2 cellular contexts compared by ENCODE assay signal in the genomic region with DNA sequence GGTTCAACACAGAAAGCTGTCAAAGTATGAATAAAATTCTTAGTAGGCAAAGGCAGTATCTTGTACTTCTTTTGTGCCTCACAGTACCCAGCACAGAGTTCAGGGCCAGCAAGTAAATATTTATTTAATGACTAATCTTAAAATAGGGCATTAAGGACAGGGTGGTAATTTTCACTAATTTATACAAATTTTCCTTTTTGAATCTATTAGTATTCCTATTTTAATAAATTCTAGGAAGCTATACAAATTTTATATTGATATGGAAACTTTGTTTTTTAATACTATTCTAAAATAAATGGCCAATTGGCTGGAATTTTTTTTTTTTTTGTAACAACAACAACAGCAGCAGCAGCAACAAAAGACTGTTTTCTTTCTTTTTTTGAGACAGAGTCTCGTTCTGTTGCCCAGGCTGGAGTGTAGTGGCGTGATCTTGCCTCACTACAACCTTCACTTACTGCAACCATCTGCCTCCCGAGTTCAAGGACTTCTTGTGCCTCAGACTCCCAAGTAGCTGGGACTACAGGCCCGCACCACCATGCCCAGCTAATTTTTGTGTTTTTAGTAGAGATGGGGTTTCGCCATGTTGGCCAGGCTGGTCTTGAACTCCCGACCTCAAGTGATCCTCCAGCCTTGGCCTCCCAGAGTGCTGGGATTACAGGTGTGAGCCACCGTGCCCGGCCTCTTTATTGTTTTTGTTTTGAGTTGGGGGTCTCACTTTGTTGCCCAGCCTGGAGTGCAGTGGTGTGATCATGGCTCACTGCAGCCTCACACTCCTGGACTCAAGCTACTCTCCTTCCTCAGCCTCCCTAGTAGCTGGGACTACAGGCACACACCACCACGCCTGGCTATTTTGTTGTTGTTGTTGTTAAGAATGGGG.
TF ChIP-seq lines count a peak whose summit lies in the region.

No MANE protein-coding gene starts in this region.

TF ChIP-seq in SK-N-SH treated with all-trans-retinoic acid at 6 μM for 48 hours, 23 proteins besides CTCF, POLR2A, EP300 and RAD21 (continued from another document):
- TF ChIP-seq, protein P1, sequence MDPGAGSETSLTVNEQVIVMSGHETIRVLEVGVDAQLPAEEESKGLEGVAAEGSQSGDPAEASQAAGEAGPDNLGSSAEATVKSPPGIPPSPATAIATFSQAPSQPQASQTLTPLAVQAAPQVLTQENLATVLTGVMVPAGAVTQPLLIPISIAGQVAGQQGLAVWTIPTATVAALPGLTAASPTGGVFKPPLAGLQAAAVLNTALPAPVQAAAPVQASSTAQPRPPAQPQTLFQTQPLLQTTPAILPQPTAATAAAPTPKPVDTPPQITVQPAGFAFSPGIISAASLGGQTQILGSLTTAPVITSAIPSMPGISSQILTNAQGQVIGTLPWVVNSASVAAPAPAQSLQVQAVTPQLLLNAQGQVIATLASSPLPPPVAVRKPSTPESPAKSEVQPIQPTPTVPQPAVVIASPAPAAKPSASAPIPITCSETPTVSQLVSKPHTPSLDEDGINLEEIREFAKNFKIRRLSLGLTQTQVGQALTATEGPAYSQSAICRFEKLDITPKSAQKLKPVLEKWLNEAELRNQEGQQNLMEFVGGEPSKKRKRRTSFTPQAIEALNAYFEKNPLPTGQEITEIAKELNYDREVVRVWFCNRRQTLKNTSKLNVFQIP (CRISPR knock-in tag; IDR thresholded peaks at IDR 0.05; ENCODE audit: borderline replicate concordance, low read depth) = no peak
- TF ChIP-seq ARNTL (CRISPR knock-in tag; IDR thresholded peaks at IDR 0.05; ENCODE audit: borderline replicate concordance, low read depth) (no peak), TCF4 (CRISPR knock-in tag; IDR thresholded peaks at IDR 0.05; ENCODE audit: borderline replicate concordance) (no peak), RARB (CRISPR knock-in tag; IDR thresholded peaks at IDR 0.05) (no peak), CSDC2 (CRISPR knock-in tag; IDR thresholded peaks at IDR 0.05) (no peak), GLIS3 (CRISPR knock-in tag; IDR thresholded peaks at IDR 0.05) (no peak), ESRRG (CRISPR knock-in tag; IDR thresholded peaks at IDR 0.05) (no peak)
- TF ChIP-seq, protein P2, sequence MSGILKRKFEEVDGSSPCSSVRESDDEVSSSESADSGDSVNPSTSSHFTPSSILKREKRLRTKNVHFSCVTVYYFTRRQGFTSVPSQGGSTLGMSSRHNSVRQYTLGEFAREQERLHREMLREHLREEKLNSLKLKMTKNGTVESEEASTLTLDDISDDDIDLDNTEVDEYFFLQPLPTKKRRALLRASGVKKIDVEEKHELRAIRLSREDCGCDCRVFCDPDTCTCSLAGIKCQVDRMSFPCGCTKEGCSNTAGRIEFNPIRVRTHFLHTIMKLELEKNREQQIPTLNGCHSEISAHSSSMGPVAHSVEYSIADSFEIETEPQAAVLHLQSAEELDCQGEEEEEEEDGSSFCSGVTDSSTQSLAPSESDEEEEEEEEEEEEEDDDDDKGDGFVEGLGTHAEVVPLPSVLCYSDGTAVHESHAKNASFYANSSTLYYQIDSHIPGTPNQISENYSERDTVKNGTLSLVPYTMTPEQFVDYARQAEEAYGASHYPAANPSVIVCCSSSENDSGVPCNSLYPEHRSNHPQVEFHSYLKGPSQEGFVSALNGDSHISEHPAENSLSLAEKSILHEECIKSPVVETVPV (CRISPR knock-in tag; IDR thresholded peaks at IDR 0.05) = no peak
- TF ChIP-seq, protein P3, sequence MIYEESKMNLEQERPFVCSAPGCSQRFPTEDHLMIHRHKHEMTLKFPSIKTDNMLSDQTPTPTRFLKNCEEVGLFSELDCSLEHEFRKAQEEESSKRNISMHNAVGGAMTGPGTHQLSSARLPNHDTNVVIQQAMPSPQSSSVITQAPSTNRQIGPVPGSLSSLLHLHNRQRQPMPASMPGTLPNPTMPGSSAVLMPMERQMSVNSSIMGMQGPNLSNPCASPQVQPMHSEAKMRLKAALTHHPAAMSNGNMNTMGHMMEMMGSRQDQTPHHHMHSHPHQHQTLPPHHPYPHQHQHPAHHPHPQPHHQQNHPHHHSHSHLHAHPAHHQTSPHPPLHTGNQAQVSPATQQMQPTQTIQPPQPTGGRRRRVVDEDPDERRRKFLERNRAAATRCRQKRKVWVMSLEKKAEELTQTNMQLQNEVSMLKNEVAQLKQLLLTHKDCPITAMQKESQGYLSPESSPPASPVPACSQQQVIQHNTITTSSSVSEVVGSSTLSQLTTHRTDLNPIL (CRISPR knock-in tag; IDR thresholded peaks at IDR 0.05; ENCODE audit: low read depth) = no peak
- TF ChIP-seq, protein P4, sequence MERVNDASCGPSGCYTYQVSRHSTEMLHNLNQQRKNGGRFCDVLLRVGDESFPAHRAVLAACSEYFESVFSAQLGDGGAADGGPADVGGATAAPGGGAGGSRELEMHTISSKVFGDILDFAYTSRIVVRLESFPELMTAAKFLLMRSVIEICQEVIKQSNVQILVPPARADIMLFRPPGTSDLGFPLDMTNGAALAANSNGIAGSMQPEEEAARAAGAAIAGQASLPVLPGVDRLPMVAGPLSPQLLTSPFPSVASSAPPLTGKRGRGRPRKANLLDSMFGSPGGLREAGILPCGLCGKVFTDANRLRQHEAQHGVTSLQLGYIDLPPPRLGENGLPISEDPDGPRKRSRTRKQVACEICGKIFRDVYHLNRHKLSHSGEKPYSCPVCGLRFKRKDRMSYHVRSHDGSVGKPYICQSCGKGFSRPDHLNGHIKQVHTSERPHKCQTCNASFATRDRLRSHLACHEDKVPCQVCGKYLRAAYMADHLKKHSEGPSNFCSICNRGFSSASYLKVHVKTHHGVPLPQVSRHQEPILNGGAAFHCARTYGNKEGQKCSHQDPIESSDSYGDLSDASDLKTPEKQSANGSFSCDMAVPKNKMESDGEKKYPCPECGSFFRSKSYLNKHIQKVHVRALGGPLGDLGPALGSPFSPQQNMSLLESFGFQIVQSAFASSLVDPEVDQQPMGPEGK (CRISPR knock-in tag; IDR thresholded peaks at IDR 0.05; ENCODE audit: borderline replicate concordance) = no peak
- TF ChIP-seq, protein P5, sequence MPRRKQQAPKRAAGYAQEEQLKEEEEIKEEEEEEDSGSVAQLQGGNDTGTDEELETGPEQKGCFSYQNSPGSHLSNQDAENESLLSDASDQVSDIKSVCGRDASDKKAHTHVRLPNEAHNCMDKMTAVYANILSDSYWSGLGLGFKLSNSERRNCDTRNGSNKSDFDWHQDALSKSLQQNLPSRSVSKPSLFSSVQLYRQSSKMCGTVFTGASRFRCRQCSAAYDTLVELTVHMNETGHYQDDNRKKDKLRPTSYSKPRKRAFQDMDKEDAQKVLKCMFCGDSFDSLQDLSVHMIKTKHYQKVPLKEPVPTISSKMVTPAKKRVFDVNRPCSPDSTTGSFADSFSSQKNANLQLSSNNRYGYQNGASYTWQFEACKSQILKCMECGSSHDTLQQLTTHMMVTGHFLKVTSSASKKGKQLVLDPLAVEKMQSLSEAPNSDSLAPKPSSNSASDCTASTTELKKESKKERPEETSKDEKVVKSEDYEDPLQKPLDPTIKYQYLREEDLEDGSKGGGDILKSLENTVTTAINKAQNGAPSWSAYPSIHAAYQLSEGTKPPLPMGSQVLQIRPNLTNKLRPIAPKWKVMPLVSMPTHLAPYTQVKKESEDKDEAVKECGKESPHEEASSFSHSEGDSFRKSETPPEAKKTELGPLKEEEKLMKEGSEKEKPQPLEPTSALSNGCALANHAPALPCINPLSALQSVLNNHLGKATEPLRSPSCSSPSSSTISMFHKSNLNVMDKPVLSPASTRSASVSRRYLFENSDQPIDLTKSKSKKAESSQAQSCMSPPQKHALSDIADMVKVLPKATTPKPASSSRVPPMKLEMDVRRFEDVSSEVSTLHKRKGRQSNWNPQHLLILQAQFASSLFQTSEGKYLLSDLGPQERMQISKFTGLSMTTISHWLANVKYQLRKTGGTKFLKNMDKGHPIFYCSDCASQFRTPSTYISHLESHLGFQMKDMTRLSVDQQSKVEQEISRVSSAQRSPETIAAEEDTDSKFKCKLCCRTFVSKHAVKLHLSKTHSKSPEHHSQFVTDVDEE (CRISPR knock-in tag; IDR thresholded peaks at IDR 0.05) = no peak

TF ChIP-seq in HepG2, 621 proteins besides CTCF, POLR2A, EP300 and RAD21 (continued from another document and continues in another):
- TF ChIP-seq ZNF737 (CRISPR knock-in tag; IDR thresholded peaks at IDR 0.05; ENCODE audit: borderline replicate concordance) (0 out of 2 replicates have a peak, but pooled peaks have one; percentile 79), SP2 (CRISPR knock-in tag; IDR thresholded peaks at IDR 0.05) (no peak), ZNF468 (CRISPR knock-in tag; IDR thresholded peaks at IDR 0.05) (no peak), KLF11 (CRISPR knock-in tag; IDR thresholded peaks at IDR 0.05) (no peak), RXRB (CRISPR knock-in tag; IDR thresholded peaks at IDR 0.05; ENCODE audit: borderline replicate concordance) (peak; percentile 85), REPIN1 (CRISPR knock-in tag; IDR thresholded peaks at IDR 0.05; ENCODE audit: borderline replicate concordance, low read depth) (no peak), SOX6 (IDR thresholded peaks at IDR 0.05) (no peak), SOX6 (CRISPR knock-in tag; IDR thresholded peaks at IDR 0.05) (peak; percentile 55; the same call in 1 of the 2 replicates), ZNF615 (CRISPR knock-in tag; IDR thresholded peaks at IDR 0.05; ENCODE audit: borderline replicate concordance) (no peak), ZNF136 (CRISPR knock-in tag; IDR thresholded peaks at IDR 0.05; ENCODE audit: low read depth) (0 out of 2 replicates have a peak, but pooled peaks have one; percentile 28), CBX5 (CRISPR knock-in tag; IDR thresholded peaks at IDR 0.05; ENCODE audit: borderline replicate concordance) (0 out of 2 replicates have a peak, but pooled peaks have one; percentile 10), FOSL1 (CRISPR knock-in tag; IDR thresholded peaks at IDR 0.05; ENCODE audit: borderline replicate concordance) (peak; percentile 90), RARA (CRISPR knock-in tag; IDR thresholded peaks at IDR 0.05) (peak; percentile 57), ZNF501 (CRISPR knock-in tag; IDR thresholded peaks at IDR 0.05) (peak; percentile 82), CCDC6 (CRISPR knock-in tag; IDR thresholded peaks at IDR 0.05) (0 out of 2 replicates have a peak, but pooled peaks have one; percentile 75), FOXK1 (CRISPR knock-in tag; IDR thresholded peaks at IDR 0.05; ENCODE audit: borderline replicate concordance, low read depth) (peak; percentile 21; the same call in 1 of the 2 replicates), ZNF674 (CRISPR knock-in tag; IDR thresholded peaks at IDR 0.05; ENCODE audit: low read depth) (no peak), HNF4G (IDR thresholded peaks at IDR 0.05; ENCODE audit: borderline replicate concordance, low read depth, low read length) (peak; percentile 58), HNF4G (CRISPR knock-in tag; IDR thresholded peaks at IDR 0.05; ENCODE audit: borderline replicate concordance, low read depth) (no peak; the same call in 1 of the 2 replicates), RFX1 (IDR thresholded peaks at IDR 0.05) (no peak), NR2C2 (CRISPR knock-in tag; IDR thresholded peaks at IDR 0.05; ENCODE audit: borderline replicate concordance) (peak; percentile 58; the same call in 1 of the 2 replicates)
- TF ChIP-seq, protein P6, sequence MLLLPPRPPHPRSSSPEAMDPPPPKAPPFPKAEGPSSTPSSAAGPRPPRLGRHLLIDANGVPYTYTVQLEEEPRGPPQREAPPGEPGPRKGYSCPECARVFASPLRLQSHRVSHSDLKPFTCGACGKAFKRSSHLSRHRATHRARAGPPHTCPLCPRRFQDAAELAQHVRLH (CRISPR knock-in tag; IDR thresholded peaks at IDR 0.05; ENCODE audit: borderline replicate concordance, low read depth) = peak; percentile 77; the same call in 1 of the 2 replicates
- TF ChIP-seq, protein P7, sequence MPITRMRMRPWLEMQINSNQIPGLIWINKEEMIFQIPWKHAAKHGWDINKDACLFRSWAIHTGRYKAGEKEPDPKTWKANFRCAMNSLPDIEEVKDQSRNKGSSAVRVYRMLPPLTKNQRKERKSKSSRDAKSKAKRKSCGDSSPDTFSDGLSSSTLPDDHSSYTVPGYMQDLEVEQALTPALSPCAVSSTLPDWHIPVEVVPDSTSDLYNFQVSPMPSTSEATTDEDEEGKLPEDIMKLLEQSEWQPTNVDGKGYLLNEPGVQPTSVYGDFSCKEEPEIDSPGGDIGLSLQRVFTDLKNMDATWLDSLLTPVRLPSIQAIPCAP (CRISPR knock-in tag; IDR thresholded peaks at IDR 0.05; ENCODE audit: low read depth) = no peak
- TF ChIP-seq, protein P8, sequence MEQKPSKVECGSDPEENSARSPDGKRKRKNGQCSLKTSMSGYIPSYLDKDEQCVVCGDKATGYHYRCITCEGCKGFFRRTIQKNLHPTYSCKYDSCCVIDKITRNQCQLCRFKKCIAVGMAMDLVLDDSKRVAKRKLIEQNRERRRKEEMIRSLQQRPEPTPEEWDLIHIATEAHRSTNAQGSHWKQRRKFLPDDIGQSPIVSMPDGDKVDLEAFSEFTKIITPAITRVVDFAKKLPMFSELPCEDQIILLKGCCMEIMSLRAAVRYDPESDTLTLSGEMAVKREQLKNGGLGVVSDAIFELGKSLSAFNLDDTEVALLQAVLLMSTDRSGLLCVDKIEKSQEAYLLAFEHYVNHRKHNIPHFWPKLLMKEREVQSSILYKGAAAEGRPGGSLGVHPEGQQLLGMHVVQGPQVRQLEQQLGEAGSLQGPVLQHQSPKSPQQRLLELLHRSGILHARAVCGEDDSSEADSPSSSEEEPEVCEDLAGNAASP (CRISPR knock-in tag; IDR thresholded peaks at IDR 0.05; ENCODE audit: borderline replicate concordance) = peak; percentile 61; the same call in 1 of the 2 replicates
- TF ChIP-seq, protein P9, sequence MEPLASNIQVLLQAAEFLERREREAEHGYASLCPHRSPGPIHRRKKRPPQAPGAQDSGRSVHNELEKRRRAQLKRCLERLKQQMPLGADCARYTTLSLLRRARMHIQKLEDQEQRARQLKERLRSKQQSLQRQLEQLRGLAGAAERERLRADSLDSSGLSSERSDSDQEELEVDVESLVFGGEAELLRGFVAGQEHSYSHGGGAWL (CRISPR knock-in tag; IDR thresholded peaks at IDR 0.05) = peak; percentile 79; the same call in 1 of the 2 replicates
- TF ChIP-seq, protein P10, sequence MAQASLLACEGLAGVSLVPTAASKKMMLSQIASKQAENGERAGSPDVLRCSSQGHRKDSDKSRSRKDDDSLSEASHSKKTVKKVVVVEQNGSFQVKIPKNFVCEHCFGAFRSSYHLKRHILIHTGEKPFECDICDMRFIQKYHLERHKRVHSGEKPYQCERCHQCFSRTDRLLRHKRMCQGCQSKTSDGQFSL (CRISPR knock-in tag; IDR thresholded peaks at IDR 0.05) = no peak
